1 cellular context compared by ENCODE assay signal in the genomic region with DNA sequence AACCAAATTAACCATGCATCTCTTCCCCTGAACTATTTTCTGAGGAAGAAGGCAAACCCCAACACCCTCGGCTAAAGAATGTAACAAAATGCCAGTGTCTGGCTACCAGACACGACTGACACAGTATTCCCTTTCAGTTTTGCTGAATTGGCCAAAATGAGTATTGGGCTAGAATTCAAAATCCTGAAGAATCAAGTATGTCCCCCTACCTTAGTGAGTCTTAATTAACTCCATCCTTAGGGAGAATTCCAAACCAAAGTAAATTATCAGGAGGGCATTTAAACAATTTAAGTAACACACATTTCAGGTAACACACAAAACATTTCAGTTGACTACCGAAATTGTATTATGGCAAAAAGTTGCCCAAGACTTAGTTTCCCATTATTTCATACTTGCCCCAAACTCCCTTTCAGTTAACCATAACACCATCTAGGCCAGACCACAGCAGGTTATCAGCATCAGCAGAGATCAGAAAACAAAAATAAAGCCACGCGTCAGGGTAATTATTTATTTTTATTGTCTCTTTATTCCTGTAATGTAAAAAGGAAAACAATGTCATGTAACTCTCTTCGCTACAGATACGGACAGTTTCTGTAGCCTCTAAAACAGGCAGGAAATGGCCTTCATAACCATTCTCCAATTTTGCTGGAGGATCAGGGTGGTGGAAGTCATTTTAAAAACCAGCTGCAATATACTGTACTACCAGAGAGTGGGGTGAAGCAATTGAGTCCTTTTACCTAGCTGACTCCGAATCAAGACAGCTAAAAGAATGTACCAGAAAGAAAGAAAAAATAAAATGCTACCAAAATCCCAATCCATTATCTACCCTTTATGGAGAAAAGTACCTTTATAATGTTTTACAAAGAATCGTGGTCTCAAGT.
TF ChIP-seq lines count a peak whose summit lies in the region.

No MANE protein-coding gene starts in this region.

TF ChIP-seq in HepG2, 621 proteins besides CTCF, POLR2A, EP300 and RAD21 (continued from another document and continues in another):
- TF ChIP-seq, protein P1, sequence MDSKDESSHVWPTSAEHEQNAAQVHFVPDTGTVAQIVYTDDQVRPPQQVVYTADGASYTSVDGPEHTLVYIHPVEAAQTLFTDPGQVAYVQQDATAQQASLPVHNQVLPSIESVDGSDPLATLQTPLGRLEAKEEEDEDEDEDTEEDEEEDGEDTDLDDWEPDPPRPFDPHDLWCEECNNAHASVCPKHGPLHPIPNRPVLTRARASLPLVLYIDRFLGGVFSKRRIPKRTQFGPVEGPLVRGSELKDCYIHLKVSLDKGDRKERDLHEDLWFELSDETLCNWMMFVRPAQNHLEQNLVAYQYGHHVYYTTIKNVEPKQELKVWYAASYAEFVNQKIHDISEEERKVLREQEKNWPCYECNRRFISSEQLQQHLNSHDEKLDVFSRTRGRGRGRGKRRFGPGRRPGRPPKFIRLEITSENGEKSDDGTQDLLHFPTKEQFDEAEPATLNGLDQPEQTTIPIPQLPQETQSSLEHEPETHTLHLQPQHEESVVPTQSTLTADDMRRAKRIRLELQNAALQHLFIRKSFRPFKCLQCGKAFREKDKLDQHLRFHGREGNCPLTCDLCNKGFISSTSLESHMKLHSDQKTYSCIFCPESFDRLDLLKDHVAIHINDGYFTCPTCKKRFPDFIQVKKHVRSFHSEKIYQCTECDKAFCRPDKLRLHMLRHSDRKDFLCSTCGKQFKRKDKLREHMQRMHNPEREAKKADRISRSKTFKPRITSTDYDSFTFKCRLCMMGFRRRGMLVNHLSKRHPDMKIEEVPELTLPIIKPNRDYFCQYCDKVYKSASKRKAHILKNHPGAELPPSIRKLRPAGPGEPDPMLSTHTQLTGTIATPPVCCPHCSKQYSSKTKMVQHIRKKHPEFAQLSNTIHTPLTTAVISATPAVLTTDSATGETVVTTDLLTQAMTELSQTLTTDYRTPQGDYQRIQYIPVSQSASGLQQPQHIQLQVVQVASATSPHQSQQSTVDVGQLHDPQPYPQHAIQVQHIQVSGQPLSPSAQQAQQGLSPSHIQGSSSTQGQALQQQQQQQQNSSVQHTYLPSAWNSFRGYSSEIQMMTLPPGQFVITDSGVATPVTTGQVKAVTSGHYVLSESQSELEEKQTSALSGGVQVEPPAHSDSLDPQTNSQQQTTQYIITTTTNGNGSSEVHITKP (CRISPR knock-in tag; IDR thresholded peaks at IDR 0.05; ENCODE audit: low read depth) = no peak
- TF ChIP-seq, protein P2, sequence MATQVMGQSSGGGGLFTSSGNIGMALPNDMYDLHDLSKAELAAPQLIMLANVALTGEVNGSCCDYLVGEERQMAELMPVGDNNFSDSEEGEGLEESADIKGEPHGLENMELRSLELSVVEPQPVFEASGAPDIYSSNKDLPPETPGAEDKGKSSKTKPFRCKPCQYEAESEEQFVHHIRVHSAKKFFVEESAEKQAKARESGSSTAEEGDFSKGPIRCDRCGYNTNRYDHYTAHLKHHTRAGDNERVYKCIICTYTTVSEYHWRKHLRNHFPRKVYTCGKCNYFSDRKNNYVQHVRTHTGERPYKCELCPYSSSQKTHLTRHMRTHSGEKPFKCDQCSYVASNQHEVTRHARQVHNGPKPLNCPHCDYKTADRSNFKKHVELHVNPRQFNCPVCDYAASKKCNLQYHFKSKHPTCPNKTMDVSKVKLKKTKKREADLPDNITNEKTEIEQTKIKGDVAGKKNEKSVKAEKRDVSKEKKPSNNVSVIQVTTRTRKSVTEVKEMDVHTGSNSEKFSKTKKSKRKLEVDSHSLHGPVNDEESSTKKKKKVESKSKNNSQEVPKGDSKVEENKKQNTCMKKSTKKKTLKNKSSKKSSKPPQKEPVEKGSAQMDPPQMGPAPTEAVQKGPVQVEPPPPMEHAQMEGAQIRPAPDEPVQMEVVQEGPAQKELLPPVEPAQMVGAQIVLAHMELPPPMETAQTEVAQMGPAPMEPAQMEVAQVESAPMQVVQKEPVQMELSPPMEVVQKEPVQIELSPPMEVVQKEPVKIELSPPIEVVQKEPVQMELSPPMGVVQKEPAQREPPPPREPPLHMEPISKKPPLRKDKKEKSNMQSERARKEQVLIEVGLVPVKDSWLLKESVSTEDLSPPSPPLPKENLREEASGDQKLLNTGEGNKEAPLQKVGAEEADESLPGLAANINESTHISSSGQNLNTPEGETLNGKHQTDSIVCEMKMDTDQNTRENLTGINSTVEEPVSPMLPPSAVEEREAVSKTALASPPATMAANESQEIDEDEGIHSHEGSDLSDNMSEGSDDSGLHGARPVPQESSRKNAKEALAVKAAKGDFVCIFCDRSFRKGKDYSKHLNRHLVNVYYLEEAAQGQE (IDR thresholded peaks at IDR 0.05; ENCODE audit: borderline replicate concordance in 1 of 2, low read depth in 1 of 2, low read length in 2 of 2) = no peak; a peak in 1 of 4 replicates
- TF ChIP-seq, protein P3, sequence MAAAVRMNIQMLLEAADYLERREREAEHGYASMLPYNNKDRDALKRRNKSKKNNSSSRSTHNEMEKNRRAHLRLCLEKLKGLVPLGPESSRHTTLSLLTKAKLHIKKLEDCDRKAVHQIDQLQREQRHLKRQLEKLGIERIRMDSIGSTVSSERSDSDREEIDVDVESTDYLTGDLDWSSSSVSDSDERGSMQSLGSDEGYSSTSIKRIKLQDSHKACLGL (CRISPR knock-in tag; IDR thresholded peaks at IDR 0.05) = no peak
- no peak; the same call in 1 of the 2 replicates for TF ChIP-seq MXD4 (CRISPR knock-in tag; IDR thresholded peaks at IDR 0.05)
- TF ChIP-seq ZNF747 (CRISPR knock-in tag; IDR thresholded peaks at IDR 0.05; ENCODE audit: borderline replicate concordance) = no peak
- TF ChIP-seq ZNF317 (CRISPR knock-in tag; IDR thresholded peaks at IDR 0.05) = peak; percentile 26; the same call in 1 of the 2 replicates
- TF ChIP-seq CBFB (CRISPR knock-in tag; IDR thresholded peaks at IDR 0.05) = no peak
- peak; percentile 83; the same call in 1 of the 2 replicates for TF ChIP-seq ZNF607 (CRISPR knock-in tag; IDR thresholded peaks at IDR 0.05; ENCODE audit: borderline replicate concordance)
- TF ChIP-seq ZNF652 (CRISPR knock-in tag; IDR thresholded peaks at IDR 0.05; ENCODE audit: borderline replicate concordance, low read depth) = no peak
- TF ChIP-seq ZNF549 (CRISPR knock-in tag; IDR thresholded peaks at IDR 0.05) = no peak
- no peak for TF ChIP-seq BRCA1 (CRISPR knock-in tag; IDR thresholded peaks at IDR 0.05)
- TF ChIP-seq ZBTB7B (CRISPR knock-in tag; IDR thresholded peaks at IDR 0.05) = no peak
- TF ChIP-seq, protein P4, sequence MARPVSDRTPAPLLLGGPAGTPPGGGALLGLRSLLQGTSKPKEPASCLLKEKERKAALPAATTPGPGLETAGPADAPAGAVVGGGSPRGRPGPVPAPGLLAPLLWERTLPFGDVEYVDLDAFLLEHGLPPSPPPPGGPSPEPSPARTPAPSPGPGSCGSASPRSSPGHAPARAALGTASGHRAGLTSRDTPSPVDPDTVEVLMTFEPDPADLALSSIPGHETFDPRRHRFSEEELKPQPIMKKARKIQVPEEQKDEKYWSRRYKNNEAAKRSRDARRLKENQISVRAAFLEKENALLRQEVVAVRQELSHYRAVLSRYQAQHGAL (CRISPR knock-in tag; IDR thresholded peaks at IDR 0.05; ENCODE audit: not compliant biosample characterization) = no peak
- TF ChIP-seq POLR2G (IDR thresholded peaks at IDR 0.05; ENCODE audit: low read depth, low read length) = peak; percentile 21
- TF ChIP-seq, protein P5, sequence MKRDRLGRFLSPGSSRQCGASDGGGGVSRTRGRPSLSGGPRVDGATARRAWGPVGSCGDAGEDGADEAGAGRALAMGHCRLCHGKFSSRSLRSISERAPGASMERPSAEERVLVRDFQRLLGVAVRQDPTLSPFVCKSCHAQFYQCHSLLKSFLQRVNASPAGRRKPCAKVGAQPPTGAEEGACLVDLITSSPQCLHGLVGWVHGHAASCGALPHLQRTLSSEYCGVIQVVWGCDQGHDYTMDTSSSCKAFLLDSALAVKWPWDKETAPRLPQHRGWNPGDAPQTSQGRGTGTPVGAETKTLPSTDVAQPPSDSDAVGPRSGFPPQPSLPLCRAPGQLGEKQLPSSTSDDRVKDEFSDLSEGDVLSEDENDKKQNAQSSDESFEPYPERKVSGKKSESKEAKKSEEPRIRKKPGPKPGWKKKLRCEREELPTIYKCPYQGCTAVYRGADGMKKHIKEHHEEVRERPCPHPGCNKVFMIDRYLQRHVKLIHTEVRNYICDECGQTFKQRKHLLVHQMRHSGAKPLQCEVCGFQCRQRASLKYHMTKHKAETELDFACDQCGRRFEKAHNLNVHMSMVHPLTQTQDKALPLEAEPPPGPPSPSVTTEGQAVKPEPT (CRISPR knock-in tag; IDR thresholded peaks at IDR 0.05; ENCODE audit: low read depth) = no peak
- TF ChIP-seq TBP (CRISPR knock-in tag; IDR thresholded peaks at IDR 0.05) = no peak
- TF ChIP-seq SATB2 (CRISPR knock-in tag; IDR thresholded peaks at IDR 0.05) = no peak
- TF ChIP-seq, protein P6, sequence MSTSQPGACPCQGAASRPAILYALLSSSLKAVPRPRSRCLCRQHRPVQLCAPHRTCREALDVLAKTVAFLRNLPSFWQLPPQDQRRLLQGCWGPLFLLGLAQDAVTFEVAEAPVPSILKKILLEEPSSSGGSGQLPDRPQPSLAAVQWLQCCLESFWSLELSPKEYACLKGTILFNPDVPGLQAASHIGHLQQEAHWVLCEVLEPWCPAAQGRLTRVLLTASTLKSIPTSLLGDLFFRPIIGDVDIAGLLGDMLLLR (CRISPR knock-in tag; IDR thresholded peaks at IDR 0.05) = no peak
- TF ChIP-seq ETV5 (CRISPR knock-in tag; IDR thresholded peaks at IDR 0.05; ENCODE audit: borderline replicate concordance) = no peak; the same call in 1 of the 2 replicates
- TF ChIP-seq GABPA (IDR thresholded peaks at IDR 0.05; ENCODE audit: low read depth, low read length) = no peak
- no peak for TF ChIP-seq GABPA (CRISPR knock-in tag; IDR thresholded peaks at IDR 0.05; ENCODE audit: low read depth)
- TF ChIP-seq KDM4B (CRISPR knock-in tag; IDR thresholded peaks at IDR 0.05) = no peak
- TF ChIP-seq ZNF674 (CRISPR knock-in tag; IDR thresholded peaks at IDR 0.05; ENCODE audit: low read depth) = no peak
- TF ChIP-seq NFRKB (IDR thresholded peaks at IDR 0.05) = no peak
- TF ChIP-seq, protein P7, sequence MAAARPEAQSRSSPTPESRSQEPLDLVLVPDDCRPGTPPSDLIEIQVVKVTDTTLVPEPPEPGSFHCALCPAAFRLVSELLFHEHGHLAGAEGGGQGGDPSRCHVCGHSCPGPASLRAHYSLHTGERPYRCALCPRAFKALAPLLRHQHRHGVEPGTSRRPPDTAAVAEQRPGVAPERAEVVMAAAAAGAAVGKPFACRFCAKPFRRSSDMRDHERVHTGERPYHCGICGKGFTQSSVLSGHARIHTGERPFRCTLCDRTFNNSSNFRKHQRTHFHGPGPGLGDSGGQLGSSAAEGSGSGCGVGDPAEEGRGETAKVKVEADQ (CRISPR knock-in tag; IDR thresholded peaks at IDR 0.05; ENCODE audit: borderline replicate concordance) = no peak
- TF ChIP-seq, protein P8, sequence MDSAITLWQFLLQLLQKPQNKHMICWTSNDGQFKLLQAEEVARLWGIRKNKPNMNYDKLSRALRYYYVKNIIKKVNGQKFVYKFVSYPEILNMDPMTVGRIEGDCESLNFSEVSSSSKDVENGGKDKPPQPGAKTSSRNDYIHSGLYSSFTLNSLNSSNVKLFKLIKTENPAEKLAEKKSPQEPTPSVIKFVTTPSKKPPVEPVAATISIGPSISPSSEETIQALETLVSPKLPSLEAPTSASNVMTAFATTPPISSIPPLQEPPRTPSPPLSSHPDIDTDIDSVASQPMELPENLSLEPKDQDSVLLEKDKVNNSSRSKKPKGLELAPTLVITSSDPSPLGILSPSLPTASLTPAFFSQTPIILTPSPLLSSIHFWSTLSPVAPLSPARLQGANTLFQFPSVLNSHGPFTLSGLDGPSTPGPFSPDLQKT (CRISPR knock-in tag; IDR thresholded peaks at IDR 0.05; ENCODE audit: borderline replicate concordance) = no peak
- TF ChIP-seq NR2F6 (IDR thresholded peaks at IDR 0.05) = no peak
- TF ChIP-seq NR2F6 (CRISPR knock-in tag; IDR thresholded peaks at IDR 0.05) = no peak
- TF ChIP-seq, protein P9, sequence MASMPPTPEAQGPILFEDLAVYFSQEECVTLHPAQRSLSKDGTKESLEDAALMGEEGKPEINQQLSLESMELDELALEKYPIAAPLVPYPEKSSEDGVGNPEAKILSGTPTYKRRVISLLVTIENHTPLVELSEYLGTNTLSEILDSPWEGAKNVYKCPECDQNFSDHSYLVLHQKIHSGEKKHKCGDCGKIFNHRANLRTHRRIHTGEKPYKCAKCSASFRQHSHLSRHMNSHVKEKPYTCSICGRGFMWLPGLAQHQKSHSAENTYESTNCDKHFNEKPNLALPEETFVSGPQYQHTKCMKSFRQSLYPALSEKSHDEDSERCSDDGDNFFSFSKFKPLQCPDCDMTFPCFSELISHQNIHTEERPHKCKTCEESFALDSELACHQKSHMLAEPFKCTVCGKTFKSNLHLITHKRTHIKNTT (CRISPR knock-in tag; IDR thresholded peaks at IDR 0.05) = 0 out of 2 replicates have a peak, but pooled peaks have one; percentile 17
- TF ChIP-seq, protein P10, sequence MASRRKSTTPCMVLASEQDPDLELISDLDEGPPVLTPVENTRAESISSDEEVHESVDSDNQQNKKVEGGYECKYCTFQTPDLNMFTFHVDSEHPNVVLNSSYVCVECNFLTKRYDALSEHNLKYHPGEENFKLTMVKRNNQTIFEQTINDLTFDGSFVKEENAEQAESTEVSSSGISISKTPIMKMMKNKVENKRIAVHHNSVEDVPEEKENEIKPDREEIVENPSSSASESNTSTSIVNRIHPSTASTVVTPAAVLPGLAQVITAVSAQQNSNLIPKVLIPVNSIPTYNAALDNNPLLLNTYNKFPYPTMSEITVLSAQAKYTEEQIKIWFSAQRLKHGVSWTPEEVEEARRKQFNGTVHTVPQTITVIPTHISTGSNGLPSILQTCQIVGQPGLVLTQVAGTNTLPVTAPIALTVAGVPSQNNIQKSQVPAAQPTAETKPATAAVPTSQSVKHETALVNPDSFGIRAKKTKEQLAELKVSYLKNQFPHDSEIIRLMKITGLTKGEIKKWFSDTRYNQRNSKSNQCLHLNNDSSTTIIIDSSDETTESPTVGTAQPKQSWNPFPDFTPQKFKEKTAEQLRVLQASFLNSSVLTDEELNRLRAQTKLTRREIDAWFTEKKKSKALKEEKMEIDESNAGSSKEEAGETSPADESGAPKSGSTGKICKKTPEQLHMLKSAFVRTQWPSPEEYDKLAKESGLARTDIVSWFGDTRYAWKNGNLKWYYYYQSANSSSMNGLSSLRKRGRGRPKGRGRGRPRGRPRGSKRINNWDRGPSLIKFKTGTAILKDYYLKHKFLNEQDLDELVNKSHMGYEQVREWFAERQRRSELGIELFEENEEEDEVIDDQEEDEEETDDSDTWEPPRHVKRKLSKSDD (CRISPR knock-in tag; IDR thresholded peaks at IDR 0.05; ENCODE audit: low read depth) = no peak
- TF ChIP-seq, protein P11, sequence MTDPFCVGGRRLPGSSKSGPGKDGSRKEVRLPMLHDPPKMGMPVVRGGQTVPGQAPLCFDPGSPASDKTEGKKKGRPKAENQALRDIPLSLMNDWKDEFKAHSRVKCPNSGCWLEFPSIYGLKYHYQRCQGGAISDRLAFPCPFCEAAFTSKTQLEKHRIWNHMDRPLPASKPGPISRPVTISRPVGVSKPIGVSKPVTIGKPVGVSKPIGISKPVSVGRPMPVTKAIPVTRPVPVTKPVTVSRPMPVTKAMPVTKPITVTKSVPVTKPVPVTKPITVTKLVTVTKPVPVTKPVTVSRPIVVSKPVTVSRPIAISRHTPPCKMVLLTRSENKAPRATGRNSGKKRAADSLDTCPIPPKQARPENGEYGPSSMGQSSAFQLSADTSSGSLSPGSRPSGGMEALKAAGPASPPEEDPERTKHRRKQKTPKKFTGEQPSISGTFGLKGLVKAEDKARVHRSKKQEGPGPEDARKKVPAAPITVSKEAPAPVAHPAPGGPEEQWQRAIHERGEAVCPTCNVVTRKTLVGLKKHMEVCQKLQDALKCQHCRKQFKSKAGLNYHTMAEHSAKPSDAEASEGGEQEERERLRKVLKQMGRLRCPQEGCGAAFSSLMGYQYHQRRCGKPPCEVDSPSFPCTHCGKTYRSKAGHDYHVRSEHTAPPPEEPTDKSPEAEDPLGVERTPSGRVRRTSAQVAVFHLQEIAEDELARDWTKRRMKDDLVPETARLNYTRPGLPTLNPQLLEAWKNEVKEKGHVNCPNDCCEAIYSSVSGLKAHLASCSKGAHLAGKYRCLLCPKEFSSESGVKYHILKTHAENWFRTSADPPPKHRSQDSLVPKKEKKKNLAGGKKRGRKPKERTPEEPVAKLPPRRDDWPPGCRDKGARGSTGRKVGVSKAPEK (CRISPR knock-in tag; IDR thresholded peaks at IDR 0.05; ENCODE audit: borderline replicate concordance) = no peak
- TF ChIP-seq ZNF121 (CRISPR knock-in tag; IDR thresholded peaks at IDR 0.05) = no peak
